Comparison of ENCODE assay signal across 25 cellular contexts in the genomic region with DNA sequence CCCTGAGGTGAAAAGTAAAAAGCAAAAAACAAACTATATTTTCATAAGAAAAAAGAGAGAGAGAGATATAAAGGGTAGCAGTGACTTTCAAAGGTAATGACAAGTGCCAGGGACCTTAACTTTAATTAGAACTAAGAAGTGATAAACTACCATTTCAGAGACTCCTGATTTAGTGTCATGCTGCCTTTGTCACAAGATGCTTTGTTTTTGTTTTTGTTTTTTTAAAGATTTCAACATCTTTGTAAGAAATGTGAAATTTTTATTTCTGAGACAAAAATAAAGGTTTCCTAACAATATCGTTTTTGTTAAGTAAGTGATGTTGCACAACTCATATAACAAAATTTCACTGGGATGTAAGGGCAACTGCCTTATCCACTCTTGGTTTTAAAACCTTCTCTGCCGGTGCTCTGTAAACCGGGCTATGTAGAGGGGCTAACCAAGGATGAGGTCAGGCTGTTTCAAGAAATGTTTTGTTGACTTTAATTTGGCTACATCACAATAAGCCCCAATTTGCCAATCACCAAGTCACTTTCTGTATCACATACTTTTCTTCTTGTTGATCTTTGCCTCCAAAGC. TPM values are rescaled to one million over a fixed set of nuclear protein-coding genes. Genes with fewer than 3 reads are reported as not detected.
"Had no signal": no experiment of that assay in that cellular context is flagged by ENCODE, and none has a peak within 500 bp of the region (broad histone marks: within the 10 kb centered on the region; RNA-seq: fewer than 3 reads in every experiment).

No MANE protein-coding gene starts in this region.

- DNase-seq: activated CD4-positive, alpha-beta memory T cell treated with anti-CD3 and anti-CD28 coated beads for 36 hours; activated CD4-positive, alpha-beta T cell treated with anti-CD3 and anti-CD28 coated beads for 48 hours; activated naive CD4-positive, alpha-beta T cell treated with Interleukin-2 at 50 U/mL for 16 hours; activated naive CD8-positive, alpha-beta T cell treated with anti-CD3 and anti-CD28 coated beads, Interleukin-2, amount 10 ng/mL, durations not matched to agents 7 days and 5 days; activated T-cell treated with anti-CD3 and anti-CD28 coated beads, Interleukin-2, amount 50 U/mL, for 48 hours; cerebellar nuclear complex; foreskin keratinocyte; immature natural killer cell; left ventricle myocardium inferior; mammary epithelial cell; naive thymus-derived CD8-positive, alpha-beta T cell; retina; stimulated activated CD4-positive, alpha-beta T cell treated with anti-CD3 and anti-CD28 coated beads, Interleukin-4, amount 100 ng/mL, for 4 hours; stimulated activated naive CD8-positive, alpha-beta T cell treated with anti-CD3 and anti-CD28 coated beads, Interleukin-15, Interleukin-2, amounts not matched to agents 100 U/mL and 50 U/mL, for 24 hours; T1000; upper lobe of left lung had no signal

- H3K4me2 ChIP-seq: neural progenitor cell had no signal

- H3K27me3 ChIP-seq: foreskin keratinocyte, neural progenitor cell, upper lobe of left lung had no signal

- H3K27ac Mint-ChIP-seq: activated CD4-positive, alpha-beta memory T cell treated with anti-CD3 and anti-CD28 coated beads for 36 hours; activated naive CD8-positive, alpha-beta T cell treated with anti-CD3 and anti-CD28 coated beads, Interleukin-2, amount 10 ng/mL, durations not matched to agents 7 days and 5 days; mesothelial cell of epicardium; naive thymus-derived CD8-positive, alpha-beta T cell; neural progenitor cell; T-helper 1 cell treated with Interleukin-12 subunit alpha and Interleukin-12 subunit beta and Interleukin-4 antibody, amounts not matched to agents 30 μg/mL and 1 μg/mL, for 36 hours had no signal

- H3K27me3 Mint-ChIP-seq: activated CD4-positive, alpha-beta memory T cell treated with anti-CD3 and anti-CD28 coated beads for 36 hours; activated naive CD8-positive, alpha-beta T cell treated with anti-CD3 and anti-CD28 coated beads, Interleukin-2, amount 10 ng/mL, durations not matched to agents 7 days and 5 days; naive thymus-derived CD8-positive, alpha-beta T cell had no signal

- H3K4me1 ChIP-seq: foreskin keratinocyte, left ventricle myocardium inferior, neural progenitor cell, upper lobe of left lung had no signal

- H3K27ac ChIP-seq: coronary artery, epithelial cell of prostate, foreskin keratinocyte, left ventricle myocardium inferior, neural progenitor cell, upper lobe of left lung had no signal

- H3K4me3 ChIP-seq: coronary artery, left ventricle myocardium inferior, neural progenitor cell, upper lobe of left lung had no signal

- H3K4me3 Mint-ChIP-seq: activated CD4-positive, alpha-beta memory T cell treated with anti-CD3 and anti-CD28 coated beads for 36 hours; activated naive CD8-positive, alpha-beta T cell treated with anti-CD3 and anti-CD28 coated beads, Interleukin-2, amount 10 ng/mL, durations not matched to agents 7 days and 5 days; immature natural killer cell; mesothelial cell of epicardium; naive thymus-derived CD8-positive, alpha-beta T cell; neural progenitor cell; T-helper 1 cell treated with Interleukin-12 subunit alpha and Interleukin-12 subunit beta and Interleukin-4 antibody, amounts not matched to agents 30 μg/mL and 1 μg/mL, for 36 hours had no signal

- H3K9me3 ChIP-seq: left ventricle myocardium inferior, upper lobe of left lung had no signal

- H2AFZ ChIP-seq: neural progenitor cell had no signal

- H3K4me1 Mint-ChIP-seq: activated naive CD8-positive, alpha-beta T cell treated with anti-CD3 and anti-CD28 coated beads, Interleukin-2, amount 10 ng/mL, durations not matched to agents 7 days and 5 days; immature natural killer cell; mesothelial cell of epicardium; naive thymus-derived CD8-positive, alpha-beta T cell; neural progenitor cell had no signal

- ATAC-seq: foreskin keratinocyte; naive thymus-derived CD8-positive, alpha-beta T cell; stimulated activated naive CD8-positive, alpha-beta T cell treated with anti-CD3 and anti-CD28 coated beads, Interleukin-15, Interleukin-2, amounts not matched to agents 100 U/mL and 50 U/mL, for 24 hours had no signal

- H3K9ac ChIP-seq: neural progenitor cell had no signal

- H3K9me3 Mint-ChIP-seq: immature natural killer cell had no signal

RNA-seq across cellular contexts. Expression of a gene that starts 35.1 kb away (rescaled TPM):
- total RNA-seq: activated CD4-positive, alpha-beta memory T cell treated with anti-CD3 and anti-CD28 coated beads for 36 hours; activated naive CD8-positive, alpha-beta T cell treated with anti-CD3 and anti-CD28 coated beads, Interleukin-2, amount 10 ng/mL, durations not matched to agents 7 days and 5 days; fibroblast of lung; glomerular endothelial cell; left ventricle myocardium inferior; naive thymus-derived CD8-positive, alpha-beta T cell; osteoblast; posterior vena cava had no signal
